ENCODE assay signal across 16 cellular contexts in genomic region chr3:188941103-188941502, GRCh38.
A peak's percentile ranks its signal among the peaks of the same experiment; 100 is the strongest.
DNase-seq lines count a peak whose midpoint lies in the region; TF ChIP-seq lines count a peak whose summit lies in the region.
"Had no signal": no experiment of that assay in that cellular context is flagged by ENCODE, and none has a peak within 500 bp of the region (broad histone marks: within the 10 kb centered on the region; RNA-seq: fewer than 3 reads in every experiment).

No MANE protein-coding gene starts in this region.

- no peak for TF ChIP-seq CTCF in DOHH2 (IDR thresholded peaks at IDR 0.05; ENCODE audit: low read depth, low read length, poor library complexity, severe bottlenecking)
- TF ChIP-seq CTCF in right atrium auricular region (IDR thresholded peaks at IDR 0.05) = no peak
- TF ChIP-seq CTCF in stomach (IDR thresholded peaks at IDR 0.05) = no peak

- H3K4me1 ChIP-seq in DOHH2 (ENCODE audit: control insufficient read depth, low read length) (peaks cover 15% of the 10 kb centered on the region), right atrium auricular region (peaks cover 0 to 28% of the 10 kb centered on the region in 2 donors), stomach (peaks cover 0 to 16% (median 8%) of the 10 kb centered on the region in 4 donors)

- WGBS in stomach, 5 donors = 73 to 91% (median 85%) methylated on average over 3 of the region's 3 CpGs

- H3K9me2 ChIP-seq in DOHH2 (replicated peaks; ENCODE audit: control insufficient read depth, low read length) = no peaks in the 10 kb centered on the region

- no peaks in the 10 kb centered on the region for H3K79me2 ChIP-seq in DOHH2 (ENCODE audit: control insufficient read depth, low read length)

- TF ChIP-seq EP300 in stomach (IDR thresholded peaks at IDR 0.05) = no peak

- no peak for TF ChIP-seq POLR2A in stomach (IDR thresholded peaks at IDR 0.05)

- H3K9me3 ChIP-seq in DOHH2 (ENCODE audit: control insufficient read depth, insufficient read depth, low read length) (no peaks in the 10 kb centered on the region), right atrium auricular region (no peaks in the 10 kb centered on the region), stomach (no peaks in the 10 kb centered on the region)

- H3K4me3 ChIP-seq in DOHH2 (ENCODE audit: low read length) (no peak overlapping the region), right atrium auricular region (no peak overlapping the region), stomach (no peak overlapping the region)
- H3K4me3 ChIP-seq: neural progenitor cell had no signal

- no peaks in the 10 kb centered on the region for H3K27me3 ChIP-seq in DOHH2 (ENCODE audit: control insufficient read depth, low read length)
- no peaks in the 10 kb centered on the region for H3K27me3 ChIP-seq in right atrium auricular region
- H3K27me3 ChIP-seq in stomach = no peaks in the 10 kb centered on the region

- intact Hi-C loops in stomach (cut with DNase I; ENCODE audit: low total_unique reads) = loop anchor here (10.0 kb wide), 1 partner anchor 1206 kb away; no protein-coding TSS in a partner anchor

- no peaks in the 10 kb centered on the region for H3K36me3 ChIP-seq in DOHH2 (ENCODE audit: control insufficient read depth, low read length)
- H3K36me3 ChIP-seq in right atrium auricular region = no peaks in the 10 kb centered on the region
- no peaks in the 10 kb centered on the region for H3K36me3 ChIP-seq in stomach
- H3K36me3 ChIP-seq: neural progenitor cell had no signal

- no peaks in the 10 kb centered on the region for H3F3A ChIP-seq in DOHH2 (ENCODE audit: control insufficient read depth, insufficient read depth)

- H4K20me1 ChIP-seq in DOHH2 (ENCODE audit: control insufficient read depth, insufficient read depth, low read depth, low read length) = no peaks in the 10 kb centered on the region

- DNase-seq in SIG-M5 (lab: John Stamatoyannopoulos, UW) (peak; percentile 57), right atrium auricular region (ENCODE audit: low spot score) (peak; percentile 65), stomach (no peak), NCI-H1105 (lab: John Stamatoyannopoulos, UW) (no peak), NCI-H2196 treated with DMSO at 0.1 percent for 48 hours (lab: John Stamatoyannopoulos, UW; ENCODE audit: unreplicated experiment) (no peak), islet precursor cell (no peak), NCI-H2029 (lab: John Stamatoyannopoulos, UW) (no peak)
- DNase-seq: activated CD4-positive, alpha-beta T cell treated with anti-CD3 and anti-CD28 coated beads, Interleukin-2, amount 10 ng/mL, durations not matched to agents 7 days and 5 days; activated T-cell treated with anti-CD3 and anti-CD28 coated beads, Interleukin-2, amount 50 U/mL, for 72 hours; erythroblast; HFFc6; hippocampal formation; NCI-H2171; stimulated activated naive CD8-positive, alpha-beta T cell treated with anti-CD3 and anti-CD28 coated beads, Interleukin-15, amount 100 ng/mL, for 72 hours had no signal

- H3K27ac ChIP-seq in DOHH2 (ENCODE audit: low read depth, low read length) = no peak overlapping the region
- peak overlapping the region; percentile 60 for H3K27ac ChIP-seq in right atrium auricular region
- peak overlapping the region in 4 of 5 donors; percentile 33 to 56 (median 46) for H3K27ac ChIP-seq in stomach
- H3K27ac ChIP-seq: neural progenitor cell had no signal

- H3K4me2 ChIP-seq in DOHH2 (ENCODE audit: low read length) = peak overlapping the region; percentile 38
- H3K4me2 ChIP-seq: neural progenitor cell had no signal

Comparison
In these comparisons a context has a peak if more than half of its experiments do, and no peak if none do; other contexts are left out.
1. DNase-seq: peak in SIG-M5 (single experiment) and right atrium auricular region (single experiment); none in stomach (single experiment), NCI-H1105 (single experiment), NCI-H2196 treated with DMSO at 0.1 percent for 48 hours (single experiment), islet precursor cell (single experiment) and NCI-H2029 (single experiment).